Comparison of ENCODE assay signal across 10 cellular contexts in the genomic region with DNA sequence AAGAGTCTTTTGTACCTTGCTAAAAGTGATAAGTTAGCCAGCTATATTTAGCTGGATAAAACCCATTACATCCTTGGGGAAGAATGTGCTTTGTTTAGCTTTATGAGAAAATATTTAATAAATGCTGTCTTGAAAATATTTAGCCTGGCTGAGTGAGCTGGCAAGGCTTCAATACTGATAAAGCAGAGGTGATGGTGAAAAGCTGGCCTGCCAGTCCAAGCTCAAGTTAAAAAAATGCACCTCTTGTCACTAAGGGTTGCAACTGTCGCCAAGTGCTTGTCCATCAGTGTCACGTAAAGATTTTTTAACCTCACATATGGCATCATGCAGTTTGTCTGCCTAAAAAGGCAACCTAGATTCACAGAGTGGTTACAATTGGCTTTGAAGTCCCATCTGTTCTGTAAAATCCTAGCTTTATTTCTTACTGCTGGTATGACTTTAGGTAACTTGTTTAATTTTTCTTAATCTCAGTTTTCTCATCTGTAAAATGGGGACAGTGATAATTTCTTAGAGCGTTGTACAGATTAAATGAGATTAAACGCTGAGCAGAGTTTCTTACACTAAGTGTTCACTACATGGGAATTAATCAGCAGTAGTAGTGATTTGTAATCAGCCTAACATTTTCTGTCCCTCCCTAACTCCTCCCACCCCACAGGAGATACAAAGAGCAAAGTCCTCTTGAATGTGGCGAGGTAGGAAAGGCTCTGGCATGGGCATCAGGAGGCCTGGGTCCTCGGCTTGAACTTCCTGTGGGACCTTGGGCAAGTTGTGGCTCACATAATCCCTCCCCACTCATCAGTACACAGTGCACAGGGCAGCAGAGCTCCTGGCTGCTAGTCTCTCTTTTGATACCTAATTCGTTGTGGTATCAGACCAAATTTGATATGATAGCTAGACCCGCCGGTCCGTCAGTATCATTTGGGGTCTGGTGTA. TPM values are rescaled to one million over a fixed set of nuclear protein-coding genes. Genes with fewer than 3 reads are reported as not detected.
A peak's percentile ranks its signal among the peaks of the same experiment; 100 is the strongest.
DNase-seq lines count a peak whose midpoint lies in the region; ATAC-seq and TF ChIP-seq lines count a peak whose summit lies in the region.
"Had no signal": no experiment of that assay in that cellular context is flagged by ENCODE, and none has a peak within 500 bp of the region (broad histone marks: within the 10 kb centered on the region; RNA-seq: fewer than 3 reads in every experiment).

No MANE protein-coding gene starts in this region.

- POLR2A ChIA-PET in CD8-positive, alpha-beta memory T cell (lab: Charles Lee) = interaction anchor here (0.8 kb wide), 1 partner anchor 9 kb away, joined by 3 read pairs; no protein-coding TSS in a partner anchor

- intact Hi-C loops in activated T-helper 2 cell treated with anti-CD3 and anti-CD28 coated beads, Interferon-gamma antibody, Interleukin-2, Interleukin-4, amounts not matched to agents 10 μg/mL and 5 μg/mL and 100 μg/mL, durations not matched to agents 14 hours and 24 hours and 36 hours (cut with micrococcal nuclease) = loop anchor here (10.0 kb wide), 1 partner anchor 749 kb away; no protein-coding TSS in a partner anchor

- peak overlapping the region in 2 of 7 donors; percentile 59 to 69 for H3K4me3 Mint-ChIP-seq in CD8-positive, alpha-beta memory T cell
- H3K4me3 Mint-ChIP-seq in activated T-helper 2 cell treated with anti-CD3 and anti-CD28 coated beads, Interferon-gamma antibody, Interleukin-2, Interleukin-4, amounts not matched to agents 10 μg/mL and 5 μg/mL and 100 μg/mL, durations not matched to agents 14 hours and 24 hours and 36 hours (ENCODE audit: low read depth) = no peak overlapping the region
- H3K4me3 Mint-ChIP-seq: activated CD4-positive, alpha-beta memory T cell treated with anti-CD3 and anti-CD28 coated beads, Interleukin-2, amount 10 ng/mL, durations not matched to agents 7 days and 5 days had no signal

- TF ChIP-seq CTCF in VCaP (conservative IDR thresholded peaks at IDR 0.05) (no peak), right atrium auricular region (IDR thresholded peaks at IDR 0.05) (no peak), retinal pigment epithelial cell (conservative IDR thresholded peaks at IDR 0.05; ENCODE audit: low read depth, low read length) (no peak)

- ATAC-seq in GM18909 (IDR thresholded peaks at IDR 0.05; ENCODE audit: poor library complexity, unreplicated experiment) = no peak
- no peak for ATAC-seq in GM19452 (IDR thresholded peaks at IDR 0.05; ENCODE audit: unreplicated experiment)

- H3K27me3 ChIP-seq in CD8-positive, alpha-beta memory T cell (ENCODE audit: insufficient read depth, low read length, poor library complexity, severe bottlenecking) = no peaks in the 10 kb centered on the region
- H3K27me3 ChIP-seq in right atrium auricular region = no peaks in the 10 kb centered on the region

- no peak overlapping the region for H3K27ac ChIP-seq in CD8-positive, alpha-beta memory T cell (ENCODE audit: low read depth, low read length)
- peak overlapping the region; percentile 57 for H3K27ac ChIP-seq in VCaP
- H3K27ac ChIP-seq in right atrium auricular region = peak overlapping the region; percentile 83 to 95

- no peaks in the 10 kb centered on the region for H3K36me3 ChIP-seq in CD8-positive, alpha-beta memory T cell (ENCODE audit: insufficient read depth, low read length)
- H3K36me3 ChIP-seq in right atrium auricular region = no peaks in the 10 kb centered on the region

- H3K4me3 ChIP-seq in CD8-positive, alpha-beta memory T cell (ENCODE audit: low read length) = no peak overlapping the region
- no peak overlapping the region for H3K4me3 ChIP-seq in right atrium auricular region
- no peak overlapping the region for H3K4me3 ChIP-seq in retinal pigment epithelial cell (ENCODE audit: low read length)

- CTCF ChIA-PET in CD8-positive, alpha-beta memory T cell (lab: Charles Lee) = interaction anchor here (1.4 to 2.4 kb wide), 4 partner anchors 7 to 48 kb away, joined by 3 to 6 read pairs (median 4); a partner anchor contains a TSS

- no peak for DNase-seq in CD8-positive, alpha-beta memory T cell
- DNase-seq in right atrium auricular region (ENCODE audit: low spot score) = no peak
- DNase-seq in retinal pigment epithelial cell (ENCODE audit: low read depth) = peak; percentile 56
- no peak for DNase-seq in NCI-H345 treated with DMSO at 0.1 percent for 48 hours (lab: John Stamatoyannopoulos, UW; ENCODE audit: unreplicated experiment)
- DNase-seq in activated T-helper 2 cell treated with anti-CD3 and anti-CD28 coated beads, Interferon-gamma antibody, Interleukin-2, Interleukin-4, amounts not matched to agents 10 μg/mL and 5 μg/mL and 100 μg/mL, durations not matched to agents 14 hours and 24 hours and 36 hours (ENCODE audit: low spot score) = no peak
- DNase-seq: activated CD4-positive, alpha-beta memory T cell treated with anti-CD3 and anti-CD28 coated beads, Interleukin-2, amount 10 ng/mL, durations not matched to agents 7 days and 5 days; GF-D8 had no signal

- H3K4me1 ChIP-seq in CD8-positive, alpha-beta memory T cell (ENCODE audit: insufficient read depth, low read length) = peaks cover 78% of the 10 kb centered on the region
- H3K4me1 ChIP-seq in right atrium auricular region = peaks cover 0 to 93% of the 10 kb centered on the region in 2 donors

- H3K27me3 Mint-ChIP-seq in CD8-positive, alpha-beta memory T cell = no peaks in the 10 kb centered on the region
- H3K27me3 Mint-ChIP-seq in activated T-helper 2 cell treated with anti-CD3 and anti-CD28 coated beads, Interferon-gamma antibody, Interleukin-2, Interleukin-4, amounts not matched to agents 10 μg/mL and 5 μg/mL and 100 μg/mL, durations not matched to agents 14 hours and 24 hours and 36 hours (ENCODE audit: low read depth) = no peaks in the 10 kb centered on the region
- H3K27me3 Mint-ChIP-seq: activated CD4-positive, alpha-beta memory T cell treated with anti-CD3 and anti-CD28 coated beads, Interleukin-2, amount 10 ng/mL, durations not matched to agents 7 days and 5 days had no signal

- peak overlapping the region; percentile 8 to 90 (median 78) for H3K27ac Mint-ChIP-seq in CD8-positive, alpha-beta memory T cell
- no peak overlapping the region for H3K27ac Mint-ChIP-seq in activated T-helper 2 cell treated with anti-CD3 and anti-CD28 coated beads, Interferon-gamma antibody, Interleukin-2, Interleukin-4, amounts not matched to agents 10 μg/mL and 5 μg/mL and 100 μg/mL, durations not matched to agents 14 hours and 24 hours and 36 hours
- H3K27ac Mint-ChIP-seq: activated CD4-positive, alpha-beta memory T cell treated with anti-CD3 and anti-CD28 coated beads, Interleukin-2, amount 10 ng/mL, durations not matched to agents 7 days and 5 days had no signal

- no peaks in the 10 kb centered on the region for H3K9me3 ChIP-seq in CD8-positive, alpha-beta memory T cell (ENCODE audit: low read length)
- H3K9me3 ChIP-seq in right atrium auricular region = no peaks in the 10 kb centered on the region

- peaks cover 0 to 20% (median 0%) of the 10 kb centered on the region in 3 donors for H3K36me3 Mint-ChIP-seq in CD8-positive, alpha-beta memory T cell
- H3K36me3 Mint-ChIP-seq in activated T-helper 2 cell treated with anti-CD3 and anti-CD28 coated beads, Interferon-gamma antibody, Interleukin-2, Interleukin-4, amounts not matched to agents 10 μg/mL and 5 μg/mL and 100 μg/mL, durations not matched to agents 14 hours and 24 hours and 36 hours (ENCODE audit: low read depth) = peaks cover 10% of the 10 kb centered on the region

- peaks cover 75 to 92% (median 91%) of the 10 kb centered on the region in 3 donors for H3K4me1 Mint-ChIP-seq in CD8-positive, alpha-beta memory T cell
- peaks cover 73% of the 10 kb centered on the region for H3K4me1 Mint-ChIP-seq in activated T-helper 2 cell treated with anti-CD3 and anti-CD28 coated beads, Interferon-gamma antibody, Interleukin-2, Interleukin-4, amounts not matched to agents 10 μg/mL and 5 μg/mL and 100 μg/mL, durations not matched to agents 14 hours and 24 hours and 36 hours (ENCODE audit: low read depth)

- H3K9me3 Mint-ChIP-seq in CD8-positive, alpha-beta memory T cell = no peaks in the 10 kb centered on the region
- H3K9me3 Mint-ChIP-seq in activated T-helper 2 cell treated with anti-CD3 and anti-CD28 coated beads, Interferon-gamma antibody, Interleukin-2, Interleukin-4, amounts not matched to agents 10 μg/mL and 5 μg/mL and 100 μg/mL, durations not matched to agents 14 hours and 24 hours and 36 hours = no peaks in the 10 kb centered on the region
- H3K9me3 Mint-ChIP-seq: activated CD4-positive, alpha-beta memory T cell treated with anti-CD3 and anti-CD28 coated beads, Interleukin-2, amount 10 ng/mL, durations not matched to agents 7 days and 5 days had no signal

RNA-seq across cellular contexts. Expression of a gene that starts 48.7 kb away (rescaled TPM):
- total RNA-seq in CD8-positive, alpha-beta memory T cell = 10 to 100 TPM; 46.9 to 47.9 TPM
- 75.9 TPM for polyA plus RNA-seq in CD8-positive, alpha-beta memory T cell
- total RNA-seq in right atrium auricular region = 10 to 100 TPM; 87.0 to 91.1 TPM
- 58.8 and 60.0 TPM in 2 replicates for total RNA-seq in activated T-helper 2 cell treated with anti-CD3 and anti-CD28 coated beads, Interferon-gamma antibody, Interleukin-2, Interleukin-4, amounts not matched to agents 10 μg/mL and 5 μg/mL and 100 μg/mL, durations not matched to agents 14 hours and 24 hours and 36 hours
